Comparison of ENCODE assay signal across 9 cellular contexts in genomic region chr16:71499775-71500364, GRCh38. TPM values are rescaled to one million over a fixed set of nuclear protein-coding genes. Genes with fewer than 3 reads are reported as not detected.
DNase-seq lines count a peak whose midpoint lies in the region; ATAC-seq and TF ChIP-seq lines count a peak whose summit lies in the region.
"Had no signal": no experiment of that assay in that cellular context is flagged by ENCODE, and none has a peak within 500 bp of the region (broad histone marks: within the 10 kb centered on the region; RNA-seq: fewer than 3 reads in every experiment).

No MANE protein-coding gene starts in this region.

- no peak overlapping the region for H3K9ac ChIP-seq in neuronal stem cell (ENCODE audit: low read depth, low read length, poor library complexity)

- H3K4me1 ChIP-seq in esophagus squamous epithelium (no peaks in the 10 kb centered on the region), neuronal stem cell (ENCODE audit: control insufficient read depth in 2 of 2, insufficient read depth in 1 of 2, low read depth in 1 of 2, low read length in 2 of 2) (no peaks in the 10 kb centered on the region)

- H3K27ac ChIP-seq in esophagus squamous epithelium, result no peak overlapping the region
- no peak overlapping the region for H3K27ac ChIP-seq in neuronal stem cell (replicated peaks; ENCODE audit: low read length)

- H2BK12ac ChIP-seq in neuronal stem cell (ENCODE audit: low read length), result no peak overlapping the region

- H2BK120ac ChIP-seq in neuronal stem cell (ENCODE audit: low read depth, low read length), result no peak overlapping the region

- ATAC-seq in HG02610 (IDR thresholded peaks at IDR 0.05; ENCODE audit: unreplicated experiment), result peak; percentile 54
- no peak for ATAC-seq in GM18519 (IDR thresholded peaks at IDR 0.05; ENCODE audit: low FRiP score, unreplicated experiment)
- no peak for ATAC-seq in GM19397 (IDR thresholded peaks at IDR 0.05; ENCODE audit: unreplicated experiment)

- H2AFZ ChIP-seq in neuronal stem cell (ENCODE audit: low read length), result no peak overlapping the region

- TF ChIP-seq POLR2A in esophagus squamous epithelium (IDR thresholded peaks at IDR 0.05), result no peak

- no peak overlapping the region for H3K23ac ChIP-seq in neuronal stem cell (ENCODE audit: low read depth, low read length, poor library complexity)

- H3K79me1 ChIP-seq in neuronal stem cell (ENCODE audit: low read depth, low read length), result no peaks in the 10 kb centered on the region

- H2BK5ac ChIP-seq in neuronal stem cell (ENCODE audit: low read length), result no peak overlapping the region

- H3K14ac ChIP-seq in neuronal stem cell (ENCODE audit: low read length), result no peak overlapping the region

- H2BK15ac ChIP-seq in neuronal stem cell (ENCODE audit: low read length), result no peak overlapping the region

- H3K27me3 ChIP-seq in esophagus squamous epithelium (no peaks in the 10 kb centered on the region), neuronal stem cell (ENCODE audit: control insufficient read depth in 3 of 3, insufficient read depth in 3 of 3, low read depth in 1 of 3, low read length in 3 of 3) (no peaks in the 10 kb centered on the region)

- intact Hi-C loops in esophagus squamous epithelium (cut with DNase I), result loop anchor here (5.0 kb wide), 1 partner anchor 88 kb away; no protein-coding TSS in a partner anchor

- DNase-seq in EL (peak; percentile 57), NCI-H82 treated with DMSO at 0.1 percent for 48 hours (lab: John Stamatoyannopoulos, UW; ENCODE audit: unreplicated experiment) (peak; percentile 23), esophagus squamous epithelium (lab: John Stamatoyannopoulos, UW) (no peak), neuronal stem cell (ENCODE audit: low spot score) (peak; percentile 48)
- peak; percentile 13 to 31 for DNase-seq in activated CD8-positive, alpha-beta memory T cell treated with anti-CD3 and anti-CD28 coated beads for 4 hours (ENCODE audit: low read depth in 2 of 2)

- no peak overlapping the region for H3K4me2 ChIP-seq in neuronal stem cell (ENCODE audit: insufficient read depth, low read length, poor library complexity, severe bottlenecking)

- H3K9me3 ChIP-seq in esophagus squamous epithelium (no peaks in the 10 kb centered on the region), neuronal stem cell (replicated peaks in 1 of 2; ENCODE audit: control insufficient read depth in 2 of 2, insufficient read depth in 1 of 2, low read depth in 1 of 2, low read length in 2 of 2) (no peaks in the 10 kb centered on the region)

- H2AK5ac ChIP-seq in neuronal stem cell (ENCODE audit: low read depth, low read length), result no peak overlapping the region

- TF ChIP-seq CTCF in esophagus squamous epithelium (IDR thresholded peaks at IDR 0.05), result peak; percentile 43 to 70 (median 54)

- 5% methylated on average over 3 of the region's 3 CpGs for WGBS in esophagus squamous epithelium, 2 donors
- WGBS in neuronal stem cell (ENCODE audit: extremely low coverage in 2 of 2, insufficient read length in 2 of 2, insufficient replicate concordance in 1 of 2), 2 donors, result no CpG with 5 or more reads among the region's 3 CpGs

- H3K18ac ChIP-seq in neuronal stem cell (ENCODE audit: low read length), result no peak overlapping the region

- H3K36me3 ChIP-seq in esophagus squamous epithelium, result no peaks in the 10 kb centered on the region
- H3K36me3 ChIP-seq in neuronal stem cell (replicated peaks in 1 of 2; ENCODE audit: control insufficient read depth in 2 of 2, insufficient read depth in 2 of 2, low read length in 2 of 2), result no peaks in the 10 kb centered on the region

- no peak overlapping the region for H4K91ac ChIP-seq in neuronal stem cell (ENCODE audit: low read depth, low read length, poor library complexity)

- H3K4me3 ChIP-seq in esophagus squamous epithelium (no peak overlapping the region), neuronal stem cell (ENCODE audit: low read length in 2 of 2) (no peak overlapping the region)

- H4K8ac ChIP-seq in neuronal stem cell (ENCODE audit: low read depth, low read length), result no peak overlapping the region

- H3K4ac ChIP-seq in neuronal stem cell (ENCODE audit: low read length), result no peak overlapping the region

RNA-seq across cellular contexts. Expression of gene ZNF19, which starts 10.7 kb away (rescaled TPM):
- 1 to 10 TPM; 1.1 to 5.0 (median 1.7) TPM for total RNA-seq in esophagus squamous epithelium
- polyA plus RNA-seq in neuronal stem cell (2013, experiment 1 of 2), result 4.7 TPM
- polyA plus RNA-seq in neuronal stem cell (2013, experiment 2 of 2), result 4.3 TPM

RNA-seq across cellular contexts. Expression of gene CHST4, which starts 26.4 kb away (rescaled TPM):
- total RNA-seq in esophagus squamous epithelium, result 1 to 10 TPM in 1 of 4 donors, not detected in 3; 2.6 TPM
- polyA plus RNA-seq in neuronal stem cell (2013, experiment 1 of 2), result not detected
- polyA plus RNA-seq in neuronal stem cell (2013, experiment 2 of 2), result not detected
- total RNA-seq: urinary bladder had no signal
- polyA plus RNA-seq: urinary bladder had no signal

RNA-seq across cellular contexts. Expression of gene ZNF23, which starts 37.8 kb away (rescaled TPM):
- 1 to 10 TPM; 2.5 to 7.4 (median 3.4) TPM for total RNA-seq in esophagus squamous epithelium
- 8.0 TPM for polyA plus RNA-seq in neuronal stem cell (2013, experiment 1 of 2)
- 8.5 TPM for polyA plus RNA-seq in neuronal stem cell (2013, experiment 2 of 2)

RNA-seq across cellular contexts. Expression of gene TLE7, which starts 58.0 kb away (rescaled TPM):
- not detected for total RNA-seq in esophagus squamous epithelium
- polyA plus RNA-seq in neuronal stem cell (2013, experiment 1 of 2), result not detected
- not detected for polyA plus RNA-seq in neuronal stem cell (2013, experiment 2 of 2)
- total RNA-seq: urinary bladder had no signal
- polyA plus RNA-seq: urinary bladder had no signal
